ENCODE assay signal across 10 cellular contexts in the genomic region with DNA sequence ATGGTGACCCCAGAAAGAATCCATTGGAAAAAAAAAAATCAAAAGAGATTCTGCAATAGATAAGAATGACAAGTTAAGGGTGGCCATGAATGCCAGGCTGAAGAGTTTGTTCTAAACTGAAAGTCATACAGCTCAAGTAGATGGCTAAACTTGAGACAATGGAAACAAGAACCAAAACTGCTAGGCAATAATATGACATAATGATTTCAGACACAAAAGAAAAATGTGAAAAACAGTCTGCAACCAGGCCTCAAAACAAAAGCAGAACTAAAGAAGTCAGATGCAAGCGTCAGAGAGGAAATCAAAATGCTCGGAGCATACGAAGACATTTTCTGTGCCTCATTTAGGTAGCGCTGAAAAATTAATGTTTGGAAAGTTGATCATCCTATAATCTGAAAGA.
DNase-seq lines count a peak whose midpoint lies in the region; ATAC-seq and FAIRE-seq lines count a peak whose summit lies in the region.
"Had no signal": no experiment of that assay in that cellular context is flagged by ENCODE, and none has a peak within 500 bp of the region (broad histone marks: within the 10 kb centered on the region; RNA-seq: fewer than 3 reads in every experiment).

No MANE protein-coding gene starts in this region.

- DNase-seq in HTR-8/SVneo (ENCODE audit: insufficient read length, low spot score) (no peak), medulla oblongata (ENCODE audit: extremely low spot score) (peak; percentile 55), D341Med (ENCODE audit: low spot score) (no peak), RKO (ENCODE audit: low spot score) (no peak), HUDEP-2 (lab: John Stamatoyannopoulos, UW; ENCODE audit: unreplicated experiment in 76 of 76) (no peak)
- DNase-seq: effector CD4-positive, alpha-beta T cell; NCI-H510A had no signal

- FAIRE-seq in HTR-8/SVneo (lab: Jason Lieb, UNC): peak; percentile 46

- ATAC-seq in GM18511 (IDR thresholded peaks at IDR 0.05; ENCODE audit: unreplicated experiment) (peak; percentile 69), GM21723 (IDR thresholded peaks at IDR 0.05; ENCODE audit: unreplicated experiment) (peak; percentile 91), HG02763 (IDR thresholded peaks at IDR 0.05; ENCODE audit: unreplicated experiment) (no peak)
